In the genomic region with DNA sequence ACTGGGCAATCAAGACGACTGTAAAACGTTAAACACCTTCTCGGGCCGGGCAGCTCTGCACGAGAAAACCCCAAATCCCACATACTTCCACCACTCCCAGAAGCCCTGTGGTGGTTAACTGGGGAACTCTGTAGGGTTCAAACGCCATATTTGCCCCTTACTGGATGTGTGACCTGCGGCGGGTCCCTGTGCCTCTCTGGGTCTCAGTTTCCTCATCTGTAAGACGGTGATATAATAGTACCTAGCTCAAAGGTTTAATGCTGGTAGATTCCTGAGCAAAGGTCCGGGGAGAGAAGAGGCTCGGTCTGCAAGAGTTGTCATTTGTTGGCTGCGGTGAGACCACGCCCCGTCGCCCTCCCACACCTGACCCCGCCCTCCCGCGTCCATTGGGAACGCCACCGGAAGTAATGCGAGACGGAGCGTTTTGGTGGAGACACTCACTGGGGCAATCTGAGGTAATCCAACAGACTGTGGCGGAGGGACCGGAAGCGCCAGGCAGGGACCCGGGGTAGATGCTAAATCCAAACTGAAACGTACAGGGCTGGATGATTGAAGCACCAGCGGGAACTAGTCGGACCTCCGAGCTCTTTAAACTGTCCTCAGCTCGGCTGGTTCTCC, we compare ENCODE assay signal across 8 cellular contexts. TPM values are rescaled to one million over a fixed set of nuclear protein-coding genes. Genes with fewer than 3 reads are reported as not detected.
DNase-seq lines count a peak whose midpoint lies in the region; ATAC-seq and TF ChIP-seq lines count a peak whose summit lies in the region.

No MANE protein-coding gene starts in this region.

- DNase-seq in NCI-H1105 (lab: John Stamatoyannopoulos, UW) (peak; percentile 98), SKM-1 (lab: John Stamatoyannopoulos, UW; ENCODE audit: unreplicated experiment) (peak; percentile 72), glutamatergic neuron (peak; percentile 98), omental fat pad (ENCODE audit: low spot score) (peak; percentile 97), testis (peak; percentile 100)
- peak; percentile 97 for DNase-seq in activated naive CD8-positive, alpha-beta T cell treated with anti-CD3 and anti-CD28 coated beads for 36 hours

- TF ChIP-seq POLR2A in GM10847 (IDR thresholded peaks at IDR 0.05; ENCODE audit: extremely low read depth, insufficient read length) = peak; percentile 30
- no peak for TF ChIP-seq POLR2A in testis (IDR thresholded peaks at IDR 0.05)

- peak overlapping the region; percentile 83 to 99 for H3K4me3 ChIP-seq in testis

- no peaks in the 10 kb centered on the region for H3K27me3 ChIP-seq in testis

- ATAC-seq in HG02642 (IDR thresholded peaks at IDR 0.05; ENCODE audit: poor library complexity, unreplicated experiment) (peak; percentile 79), omental fat pad (ENCODE audit: low FRiP score) (peak; percentile 96)

- peaks cover 24% of the 10 kb centered on the region for H3K4me1 ChIP-seq in testis

- 0% methylated on average over 15 to 31 of the region's 32 CpGs for WGBS in testis, 2 donors

- peaks cover 20% of the 10 kb centered on the region for H3K4me1 Mint-ChIP-seq in activated naive CD8-positive, alpha-beta T cell treated with anti-CD3 and anti-CD28 coated beads for 36 hours
- H3K4me1 Mint-ChIP-seq in glutamatergic neuron (ENCODE audit: low read depth, unreplicated experiment) = no peaks in the 10 kb centered on the region

- TF ChIP-seq CTCF in glutamatergic neuron (IDR thresholded peaks at IDR 0.05; ENCODE audit: partially characterized antibody, unreplicated experiment) = no peak
- TF ChIP-seq CTCF in omental fat pad (IDR thresholded peaks at IDR 0.05) = no peak
- TF ChIP-seq CTCF in testis (IDR thresholded peaks at IDR 0.05) = peak in 1 of 3 experiments; percentile 11

- intact Hi-C loops in testis (cut with DNase I; ENCODE audit: low total_unique reads) = no loop called here

- H3K27ac ChIP-seq in testis = peak overlapping the region; percentile 96 to 97

- H3K9me3 ChIP-seq in testis = no peaks in the 10 kb centered on the region

- H3K9me3 Mint-ChIP-seq in activated naive CD8-positive, alpha-beta T cell treated with anti-CD3 and anti-CD28 coated beads for 36 hours = no peaks in the 10 kb centered on the region
- peaks cover 5% of the 10 kb centered on the region for H3K9me3 Mint-ChIP-seq in glutamatergic neuron (ENCODE audit: unreplicated experiment)

- H3K36me3 ChIP-seq in testis (ENCODE audit: low read depth, missing control alignments) = no peaks in the 10 kb centered on the region

- H3K4me3 Mint-ChIP-seq in activated naive CD8-positive, alpha-beta T cell treated with anti-CD3 and anti-CD28 coated beads for 36 hours = peak overlapping the region; percentile 97
- peak overlapping the region; percentile 96 for H3K4me3 Mint-ChIP-seq in glutamatergic neuron (ENCODE audit: unreplicated experiment)

- no peaks in the 10 kb centered on the region for H3K27me3 Mint-ChIP-seq in activated naive CD8-positive, alpha-beta T cell treated with anti-CD3 and anti-CD28 coated beads for 36 hours
- H3K27me3 Mint-ChIP-seq in glutamatergic neuron (ENCODE audit: unreplicated experiment) = peaks cover 5% of the 10 kb centered on the region

- peaks cover 1% of the 10 kb centered on the region for H3K36me3 Mint-ChIP-seq in activated naive CD8-positive, alpha-beta T cell treated with anti-CD3 and anti-CD28 coated beads for 36 hours
- no peaks in the 10 kb centered on the region for H3K36me3 Mint-ChIP-seq in glutamatergic neuron (ENCODE audit: unreplicated experiment)

- peak overlapping the region; percentile 100 for H3K27ac Mint-ChIP-seq in activated naive CD8-positive, alpha-beta T cell treated with anti-CD3 and anti-CD28 coated beads for 36 hours
- H3K27ac Mint-ChIP-seq in glutamatergic neuron (ENCODE audit: unreplicated experiment) = peak overlapping the region; percentile 98

RNA-seq across cellular contexts. Expression of gene OGFOD2, which starts 0.7 kb away (rescaled TPM):
- 10 to 100 TPM; 26.8 to 31.8 TPM for total RNA-seq in activated naive CD8-positive, alpha-beta T cell treated with anti-CD3 and anti-CD28 coated beads for 36 hours
- total RNA-seq in glutamatergic neuron (ENCODE audit: unreplicated experiment) = 15.3 TPM
- total RNA-seq in omental fat pad = 10 to 100 TPM in 1 of 4 donors, 1 to 10 TPM in 3; 3.1 to 13.9 (median 6.2) TPM
- 10 to 100 TPM; 35.0 to 56.5 TPM for total RNA-seq in testis
- 47.2 TPM for polyA plus RNA-seq in testis (ENCODE audit: insufficient read depth, low read depth, low replicate concordance)

RNA-seq across cellular contexts. Expression of gene ARL6IP4, which starts 6.1 kb away (rescaled TPM):
- 100 to 1,000 TPM; 165 to 168 TPM for total RNA-seq in activated naive CD8-positive, alpha-beta T cell treated with anti-CD3 and anti-CD28 coated beads for 36 hours
- total RNA-seq in glutamatergic neuron (ENCODE audit: unreplicated experiment) = 122 TPM
- total RNA-seq in omental fat pad = 100 to 1,000 TPM; 146 to 241 (median 189) TPM
- 100 to 1,000 TPM; 169 to 190 TPM for total RNA-seq in testis
- polyA plus RNA-seq in testis (ENCODE audit: insufficient read depth, low read depth, low replicate concordance) = 210 TPM

RNA-seq across cellular contexts. Expression of gene ABCB9, which starts 8.1 kb away (rescaled TPM):
- total RNA-seq in activated naive CD8-positive, alpha-beta T cell treated with anti-CD3 and anti-CD28 coated beads for 36 hours = 1 to 10 TPM; 3.6 TPM
- total RNA-seq in glutamatergic neuron (ENCODE audit: unreplicated experiment) = 8.8 TPM
- total RNA-seq in omental fat pad = 1 to 10 TPM; 1.3 to 4.7 (median 2.7) TPM
- total RNA-seq in testis = 10 to 100 TPM; 75.3 to 82.8 TPM
- polyA plus RNA-seq in testis (ENCODE audit: insufficient read depth, low read depth, low replicate concordance) = 41.6 TPM

Comparison
In these comparisons a context has a peak if more than half of its experiments do, and no peak if none do; other contexts are left out.
1. Peak in every context shown above with its lines: DNase-seq, ATAC-seq, H3K4me3 ChIP-seq and H3K27ac ChIP-seq.